ENCODE assay signal across 1 cellular context in the genomic region with DNA sequence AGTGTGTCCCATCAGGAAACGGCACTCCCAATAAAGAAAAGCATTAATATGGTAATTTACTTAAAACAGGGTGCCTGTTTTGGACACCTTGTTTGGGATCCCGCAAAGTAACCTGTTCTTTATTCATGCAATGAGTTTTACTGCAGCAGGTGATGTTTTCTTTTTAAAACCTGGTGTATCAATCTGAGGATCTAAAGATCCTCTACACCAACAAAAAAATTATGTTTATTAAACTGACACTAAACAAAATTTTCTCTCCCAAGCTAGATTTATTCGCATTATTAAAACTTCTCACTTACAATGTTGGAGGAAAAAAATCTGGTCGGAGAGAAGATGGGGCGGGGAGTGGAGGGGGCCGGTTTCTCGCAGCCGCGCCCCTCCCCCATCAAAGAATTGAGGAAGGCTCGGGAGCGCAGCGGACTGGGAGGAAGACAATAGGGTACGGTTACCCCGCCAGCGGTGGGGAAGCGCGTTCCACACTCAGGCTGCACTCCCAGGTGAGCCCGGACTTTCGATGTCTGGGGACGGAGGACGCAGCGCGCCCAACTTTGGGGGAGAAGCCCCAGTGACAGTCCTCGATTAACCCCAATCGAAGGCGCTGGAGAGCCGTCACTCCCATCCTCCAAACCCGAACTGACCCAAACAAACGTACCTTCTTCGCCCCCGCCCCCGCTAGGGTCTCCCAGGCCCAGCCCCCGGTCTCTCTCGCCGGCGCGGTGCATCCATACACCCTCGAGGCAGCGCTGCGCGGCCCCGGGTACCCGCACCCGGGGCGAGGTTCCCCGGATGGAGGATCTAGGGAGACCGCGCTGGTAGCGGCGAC.
TF ChIP-seq lines count a peak whose summit lies in the region.

No MANE protein-coding gene starts in this region.

TF ChIP-seq in K562, 482 proteins besides CTCF, POLR2A, EP300 and RAD21:
- TF ChIP-seq, protein P1, sequence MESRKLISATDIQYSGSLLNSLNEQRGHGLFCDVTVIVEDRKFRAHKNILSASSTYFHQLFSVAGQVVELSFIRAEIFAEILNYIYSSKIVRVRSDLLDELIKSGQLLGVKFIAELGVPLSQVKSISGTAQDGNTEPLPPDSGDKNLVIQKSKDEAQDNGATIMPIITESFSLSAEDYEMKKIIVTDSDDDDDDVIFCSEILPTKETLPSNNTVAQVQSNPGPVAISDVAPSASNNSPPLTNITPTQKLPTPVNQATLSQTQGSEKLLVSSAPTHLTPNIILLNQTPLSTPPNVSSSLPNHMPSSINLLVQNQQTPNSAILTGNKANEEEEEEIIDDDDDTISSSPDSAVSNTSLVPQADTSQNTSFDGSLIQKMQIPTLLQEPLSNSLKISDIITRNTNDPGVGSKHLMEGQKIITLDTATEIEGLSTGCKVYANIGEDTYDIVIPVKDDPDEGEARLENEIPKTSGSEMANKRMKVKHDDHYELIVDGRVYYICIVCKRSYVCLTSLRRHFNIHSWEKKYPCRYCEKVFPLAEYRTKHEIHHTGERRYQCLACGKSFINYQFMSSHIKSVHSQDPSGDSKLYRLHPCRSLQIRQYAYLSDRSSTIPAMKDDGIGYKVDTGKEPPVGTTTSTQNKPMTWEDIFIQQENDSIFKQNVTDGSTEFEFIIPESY (CRISPR knock-in tag; IDR thresholded peaks at IDR 0.05), result peak; percentile 6; the same call in 1 of the 2 replicates
- TF ChIP-seq ATF1 (CRISPR knock-in tag; IDR thresholded peaks at IDR 0.05) (no peak), ATF1 (tag; IDR thresholded peaks at IDR 0.05) (no peak), ZFP30 (CRISPR knock-in tag; IDR thresholded peaks at IDR 0.05; ENCODE audit: borderline replicate concordance) (no peak), PCBP1 (IDR thresholded peaks at IDR 0.05; ENCODE audit: low read depth, low read length, poor library complexity, severe bottlenecking) (no peak)
- TF ChIP-seq, protein P2, sequence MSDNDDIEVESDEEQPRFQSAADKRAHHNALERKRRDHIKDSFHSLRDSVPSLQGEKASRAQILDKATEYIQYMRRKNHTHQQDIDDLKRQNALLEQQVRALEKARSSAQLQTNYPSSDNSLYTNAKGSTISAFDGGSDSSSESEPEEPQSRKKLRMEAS (CRISPR knock-in tag; IDR thresholded peaks at IDR 0.05), result no peak
- TF ChIP-seq, protein P3, sequence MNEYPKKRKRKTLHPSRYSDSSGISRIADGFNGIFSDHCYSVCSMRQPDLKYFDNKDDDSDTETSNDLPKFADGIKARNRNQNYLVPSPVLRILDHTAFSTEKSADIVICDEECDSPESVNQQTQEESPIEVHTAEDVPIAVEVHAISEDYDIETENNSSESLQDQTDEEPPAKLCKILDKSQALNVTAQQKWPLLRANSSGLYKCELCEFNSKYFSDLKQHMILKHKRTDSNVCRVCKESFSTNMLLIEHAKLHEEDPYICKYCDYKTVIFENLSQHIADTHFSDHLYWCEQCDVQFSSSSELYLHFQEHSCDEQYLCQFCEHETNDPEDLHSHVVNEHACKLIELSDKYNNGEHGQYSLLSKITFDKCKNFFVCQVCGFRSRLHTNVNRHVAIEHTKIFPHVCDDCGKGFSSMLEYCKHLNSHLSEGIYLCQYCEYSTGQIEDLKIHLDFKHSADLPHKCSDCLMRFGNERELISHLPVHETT (CRISPR knock-in tag; conservative IDR thresholded peaks at IDR 0.05 in 1 of 2, IDR thresholded peaks at IDR 0.05 in 1 of 2), result no peak
- TF ChIP-seq, protein P4, sequence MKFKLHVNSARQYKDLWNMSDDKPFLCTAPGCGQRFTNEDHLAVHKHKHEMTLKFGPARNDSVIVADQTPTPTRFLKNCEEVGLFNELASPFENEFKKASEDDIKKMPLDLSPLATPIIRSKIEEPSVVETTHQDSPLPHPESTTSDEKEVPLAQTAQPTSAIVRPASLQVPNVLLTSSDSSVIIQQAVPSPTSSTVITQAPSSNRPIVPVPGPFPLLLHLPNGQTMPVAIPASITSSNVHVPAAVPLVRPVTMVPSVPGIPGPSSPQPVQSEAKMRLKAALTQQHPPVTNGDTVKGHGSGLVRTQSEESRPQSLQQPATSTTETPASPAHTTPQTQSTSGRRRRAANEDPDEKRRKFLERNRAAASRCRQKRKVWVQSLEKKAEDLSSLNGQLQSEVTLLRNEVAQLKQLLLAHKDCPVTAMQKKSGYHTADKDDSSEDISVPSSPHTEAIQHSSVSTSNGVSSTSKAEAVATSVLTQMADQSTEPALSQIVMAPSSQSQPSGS (CRISPR knock-in tag; IDR thresholded peaks at IDR 0.05), result no peak
